ENCODE assay signal across 1 cellular context in the genomic region with DNA sequence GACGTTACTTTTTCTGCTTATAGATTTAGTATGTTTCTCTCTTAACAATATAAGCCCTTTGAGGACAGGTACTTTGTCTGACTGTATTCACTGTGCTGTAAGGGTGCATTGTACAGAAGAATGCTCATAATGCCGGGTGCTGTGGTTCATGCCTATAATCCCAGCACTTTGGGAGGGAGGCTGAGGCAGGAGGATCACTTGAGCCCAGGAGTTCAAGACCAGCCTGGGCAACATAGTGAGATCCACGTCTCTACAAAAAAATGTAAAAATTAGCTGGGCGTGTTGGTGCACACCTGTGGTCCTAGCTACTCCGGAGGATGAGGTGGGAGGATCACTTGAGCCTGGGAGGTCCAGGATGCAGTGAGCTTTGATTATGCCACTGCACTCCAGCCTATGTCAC.
TF ChIP-seq lines count a peak whose summit lies in the region.

No MANE protein-coding gene starts in this region.

TF ChIP-seq in K562, 482 proteins besides CTCF, POLR2A, EP300 and RAD21 (continues in another document):
- TF ChIP-seq OTX1 (CRISPR knock-in tag; IDR thresholded peaks at IDR 0.05), result no peak
- TF ChIP-seq, protein P1, sequence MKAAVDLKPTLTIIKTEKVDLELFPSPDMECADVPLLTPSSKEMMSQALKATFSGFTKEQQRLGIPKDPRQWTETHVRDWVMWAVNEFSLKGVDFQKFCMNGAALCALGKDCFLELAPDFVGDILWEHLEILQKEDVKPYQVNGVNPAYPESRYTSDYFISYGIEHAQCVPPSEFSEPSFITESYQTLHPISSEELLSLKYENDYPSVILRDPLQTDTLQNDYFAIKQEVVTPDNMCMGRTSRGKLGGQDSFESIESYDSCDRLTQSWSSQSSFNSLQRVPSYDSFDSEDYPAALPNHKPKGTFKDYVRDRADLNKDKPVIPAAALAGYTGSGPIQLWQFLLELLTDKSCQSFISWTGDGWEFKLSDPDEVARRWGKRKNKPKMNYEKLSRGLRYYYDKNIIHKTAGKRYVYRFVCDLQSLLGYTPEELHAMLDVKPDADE (conservative IDR thresholded peaks at IDR 0.05; ENCODE audit: control insufficient read depth, low read depth, low read length), result no peak
- TF ChIP-seq ZNF217 (CRISPR knock-in tag; IDR thresholded peaks at IDR 0.05), result no peak
- no peak for TF ChIP-seq ZNF133 (CRISPR knock-in tag; IDR thresholded peaks at IDR 0.05)
- 0 out of 2 replicates have a peak, but pooled peaks have one; percentile 16 for TF ChIP-seq ZFX (CRISPR knock-in tag; IDR thresholded peaks at IDR 0.05)
- TF ChIP-seq, protein P2, sequence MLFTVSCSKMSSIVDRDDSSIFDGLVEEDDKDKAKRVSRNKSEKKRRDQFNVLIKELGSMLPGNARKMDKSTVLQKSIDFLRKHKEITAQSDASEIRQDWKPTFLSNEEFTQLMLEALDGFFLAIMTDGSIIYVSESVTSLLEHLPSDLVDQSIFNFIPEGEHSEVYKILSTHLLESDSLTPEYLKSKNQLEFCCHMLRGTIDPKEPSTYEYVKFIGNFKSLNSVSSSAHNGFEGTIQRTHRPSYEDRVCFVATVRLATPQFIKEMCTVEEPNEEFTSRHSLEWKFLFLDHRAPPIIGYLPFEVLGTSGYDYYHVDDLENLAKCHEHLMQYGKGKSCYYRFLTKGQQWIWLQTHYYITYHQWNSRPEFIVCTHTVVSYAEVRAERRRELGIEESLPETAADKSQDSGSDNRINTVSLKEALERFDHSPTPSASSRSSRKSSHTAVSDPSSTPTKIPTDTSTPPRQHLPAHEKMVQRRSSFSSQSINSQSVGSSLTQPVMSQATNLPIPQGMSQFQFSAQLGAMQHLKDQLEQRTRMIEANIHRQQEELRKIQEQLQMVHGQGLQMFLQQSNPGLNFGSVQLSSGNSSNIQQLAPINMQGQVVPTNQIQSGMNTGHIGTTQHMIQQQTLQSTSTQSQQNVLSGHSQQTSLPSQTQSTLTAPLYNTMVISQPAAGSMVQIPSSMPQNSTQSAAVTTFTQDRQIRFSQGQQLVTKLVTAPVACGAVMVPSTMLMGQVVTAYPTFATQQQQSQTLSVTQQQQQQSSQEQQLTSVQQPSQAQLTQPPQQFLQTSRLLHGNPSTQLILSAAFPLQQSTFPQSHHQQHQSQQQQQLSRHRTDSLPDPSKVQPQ (CRISPR knock-in tag; IDR thresholded peaks at IDR 0.05; ENCODE audit: borderline replicate concordance), result no peak
- no peak for TF ChIP-seq MTF1 (CRISPR knock-in tag; IDR thresholded peaks at IDR 0.05; ENCODE audit: borderline replicate concordance)
- no peak for TF ChIP-seq ZNF740 (CRISPR knock-in tag; IDR thresholded peaks at IDR 0.05)
- TF ChIP-seq ZNF740 (tag; IDR thresholded peaks at IDR 0.05), result no peak
- no peak for TF ChIP-seq PYGO2 (tag; IDR thresholded peaks at IDR 0.05)
- TF ChIP-seq DPF2 (IDR thresholded peaks at IDR 0.05), result peak; percentile 21; the same call in 1 of the 2 replicates
- peak; percentile 42 to 62; a peak in 2 of 4 replicates for TF ChIP-seq KDM1A (IDR thresholded peaks at IDR 0.05)
- no peak for TF ChIP-seq DMBX1 (CRISPR knock-in tag; IDR thresholded peaks at IDR 0.05; ENCODE audit: borderline replicate concordance)
- TF ChIP-seq, protein P3, sequence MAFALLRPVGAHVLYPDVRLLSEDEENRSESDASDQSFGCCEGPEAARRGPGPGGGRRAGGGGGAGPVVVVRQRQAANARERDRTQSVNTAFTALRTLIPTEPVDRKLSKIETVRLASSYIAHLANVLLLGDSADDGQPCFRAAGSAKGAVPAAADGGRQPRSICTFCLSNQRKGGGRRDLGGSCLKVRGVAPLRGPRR (CRISPR knock-in tag; IDR thresholded peaks at IDR 0.05), result no peak
- TF ChIP-seq ZSCAN29 (IDR thresholded peaks at IDR 0.05), result no peak
- no peak for TF ChIP-seq EWSR1 (IDR thresholded peaks at IDR 0.05; ENCODE audit: borderline replicate concordance, low read depth, partially characterized antibody)
- no peak for TF ChIP-seq POLR3A (IDR thresholded peaks at IDR 0.05; ENCODE audit: borderline replicate concordance, extremely low read depth, insufficient read depth, insufficient read length)
- no peak for TF ChIP-seq NR2C2 (CRISPR knock-in tag; IDR thresholded peaks at IDR 0.05)
- TF ChIP-seq NR2C2 (tag; IDR thresholded peaks at IDR 0.05), result no peak
- TF ChIP-seq, protein P4, sequence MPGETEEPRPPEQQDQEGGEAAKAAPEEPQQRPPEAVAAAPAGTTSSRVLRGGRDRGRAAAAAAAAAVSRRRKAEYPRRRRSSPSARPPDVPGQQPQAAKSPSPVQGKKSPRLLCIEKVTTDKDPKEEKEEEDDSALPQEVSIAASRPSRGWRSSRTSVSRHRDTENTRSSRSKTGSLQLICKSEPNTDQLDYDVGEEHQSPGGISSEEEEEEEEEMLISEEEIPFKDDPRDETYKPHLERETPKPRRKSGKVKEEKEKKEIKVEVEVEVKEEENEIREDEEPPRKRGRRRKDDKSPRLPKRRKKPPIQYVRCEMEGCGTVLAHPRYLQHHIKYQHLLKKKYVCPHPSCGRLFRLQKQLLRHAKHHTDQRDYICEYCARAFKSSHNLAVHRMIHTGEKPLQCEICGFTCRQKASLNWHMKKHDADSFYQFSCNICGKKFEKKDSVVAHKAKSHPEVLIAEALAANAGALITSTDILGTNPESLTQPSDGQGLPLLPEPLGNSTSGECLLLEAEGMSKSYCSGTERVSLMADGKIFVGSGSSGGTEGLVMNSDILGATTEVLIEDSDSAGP (CRISPR knock-in tag; IDR thresholded peaks at IDR 0.05), result no peak
- TF ChIP-seq SREBF2 (CRISPR knock-in tag; IDR thresholded peaks at IDR 0.05), result no peak
- TF ChIP-seq, protein P5, sequence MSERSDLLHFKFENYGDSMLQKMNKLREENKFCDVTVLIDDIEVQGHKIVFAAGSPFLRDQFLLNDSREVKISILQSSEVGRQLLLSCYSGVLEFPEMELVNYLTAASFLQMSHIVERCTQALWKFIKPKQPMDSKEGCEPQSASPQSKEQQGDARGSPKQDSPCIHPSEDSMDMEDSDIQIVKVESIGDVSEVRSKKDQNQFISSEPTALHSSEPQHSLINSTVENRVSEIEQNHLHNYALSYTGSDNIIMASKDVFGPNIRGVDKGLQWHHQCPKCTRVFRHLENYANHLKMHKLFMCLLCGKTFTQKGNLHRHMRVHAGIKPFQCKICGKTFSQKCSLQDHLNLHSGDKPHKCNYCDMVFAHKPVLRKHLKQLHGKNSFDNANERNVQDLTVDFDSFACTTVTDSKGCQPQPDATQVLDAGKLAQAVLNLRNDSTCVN (CRISPR knock-in tag; IDR thresholded peaks at IDR 0.05), result no peak
- TF ChIP-seq CBX1 (IDR thresholded peaks at IDR 0.05; ENCODE audit: low read depth), result no peak
- TF ChIP-seq ZNF318 (IDR thresholded peaks at IDR 0.05; ENCODE audit: borderline replicate concordance in 1 of 2, low read depth in 1 of 2), result no peak
- TF ChIP-seq BCOR (IDR thresholded peaks at IDR 0.05), result 0 out of 2 replicates have a peak, but pooled peaks have one; percentile 72
- TF ChIP-seq ATF3 (IDR thresholded peaks at IDR 0.05), result 0 out of 2 replicates have a peak, but pooled peaks have one; percentile 12
- TF ChIP-seq ATF3 (CRISPR knock-in tag; conservative IDR thresholded peaks at IDR 0.05), result no peak
- peak; percentile 10 for TF ChIP-seq RBM25 (IDR thresholded peaks at IDR 0.05; ENCODE audit: low read depth, low read length, severe bottlenecking)
- no peak for TF ChIP-seq KLF10 (CRISPR knock-in tag; IDR thresholded peaks at IDR 0.05)
- no peak for TF ChIP-seq TFAM (CRISPR knock-in tag; conservative IDR thresholded peaks at IDR 0.05)
- TF ChIP-seq, protein P6, sequence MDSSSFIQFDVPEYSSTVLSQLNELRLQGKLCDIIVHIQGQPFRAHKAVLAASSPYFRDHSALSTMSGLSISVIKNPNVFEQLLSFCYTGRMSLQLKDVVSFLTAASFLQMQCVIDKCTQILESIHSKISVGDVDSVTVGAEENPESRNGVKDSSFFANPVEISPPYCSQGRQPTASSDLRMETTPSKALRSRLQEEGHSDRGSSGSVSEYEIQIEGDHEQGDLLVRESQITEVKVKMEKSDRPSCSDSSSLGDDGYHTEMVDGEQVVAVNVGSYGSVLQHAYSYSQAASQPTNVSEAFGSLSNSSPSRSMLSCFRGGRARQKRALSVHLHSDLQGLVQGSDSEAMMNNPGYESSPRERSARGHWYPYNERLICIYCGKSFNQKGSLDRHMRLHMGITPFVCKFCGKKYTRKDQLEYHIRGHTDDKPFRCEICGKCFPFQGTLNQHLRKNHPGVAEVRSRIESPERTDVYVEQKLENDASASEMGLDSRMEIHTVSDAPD (CRISPR knock-in tag; IDR thresholded peaks at IDR 0.05), result no peak
- TF ChIP-seq, protein P7, sequence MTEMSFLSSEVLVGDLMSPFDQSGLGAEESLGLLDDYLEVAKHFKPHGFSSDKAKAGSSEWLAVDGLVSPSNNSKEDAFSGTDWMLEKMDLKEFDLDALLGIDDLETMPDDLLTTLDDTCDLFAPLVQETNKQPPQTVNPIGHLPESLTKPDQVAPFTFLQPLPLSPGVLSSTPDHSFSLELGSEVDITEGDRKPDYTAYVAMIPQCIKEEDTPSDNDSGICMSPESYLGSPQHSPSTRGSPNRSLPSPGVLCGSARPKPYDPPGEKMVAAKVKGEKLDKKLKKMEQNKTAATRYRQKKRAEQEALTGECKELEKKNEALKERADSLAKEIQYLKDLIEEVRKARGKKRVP (CRISPR knock-in tag; IDR thresholded peaks at IDR 0.05), result no peak
- no peak for TF ChIP-seq SREBF1 (IDR thresholded peaks at IDR 0.05; ENCODE audit: borderline replicate concordance, low read depth, low read length)
- no peak for TF ChIP-seq FOXA3 (CRISPR knock-in tag; conservative IDR thresholded peaks at IDR 0.05 in 1 of 2, IDR thresholded peaks at IDR 0.05 in 1 of 2)
- TF ChIP-seq ZNF121 (CRISPR knock-in tag; conservative IDR thresholded peaks at IDR 0.05), result peak; percentile 95
- TF ChIP-seq RCOR1 (IDR thresholded peaks at IDR 0.05; ENCODE audit: borderline replicate concordance in 1 of 2, low read depth in 2 of 2, low read length in 2 of 2), result no peak
- no peak for TF ChIP-seq TCF7 (IDR thresholded peaks at IDR 0.05; ENCODE audit: borderline replicate concordance)
- TF ChIP-seq CBFA2T3 (IDR thresholded peaks at IDR 0.05), result no peak
- no peak for TF ChIP-seq SLC30A9 (CRISPR knock-in tag; IDR thresholded peaks at IDR 0.05)
- no peak for TF ChIP-seq ETS2 (tag; IDR thresholded peaks at IDR 0.05; ENCODE audit: borderline replicate concordance, poor library complexity, severe bottlenecking)
- no peak for TF ChIP-seq MCM3 (IDR thresholded peaks at IDR 0.05)
